11 cellular contexts compared by ENCODE assay signal in the genomic region with DNA sequence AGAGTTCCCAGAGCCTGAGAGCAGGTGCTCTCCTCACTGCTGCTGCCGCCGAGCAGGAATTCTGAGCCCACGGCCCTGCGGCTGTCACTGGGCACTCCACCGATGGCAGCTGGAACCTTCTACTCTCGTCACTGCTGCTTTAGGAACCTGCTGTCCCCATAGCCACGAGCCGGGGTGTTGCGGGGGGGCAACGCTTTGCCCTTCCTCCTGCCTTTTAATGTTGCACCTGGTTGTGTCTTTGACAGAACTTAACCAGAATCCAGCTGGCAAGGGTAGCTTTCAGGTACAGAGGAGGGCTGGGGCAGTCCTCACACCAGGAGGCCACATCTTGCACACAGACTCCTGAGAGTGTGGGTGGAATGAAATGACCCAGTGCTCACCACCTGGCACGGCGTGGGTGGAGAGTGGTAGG. TPM values are rescaled to one million over a fixed set of nuclear protein-coding genes. Genes with fewer than 3 reads are reported as not detected.
DNase-seq lines count a peak whose midpoint lies in the region; ATAC-seq and TF ChIP-seq lines count a peak whose summit lies in the region.
"Had no signal": no experiment of that assay in that cellular context is flagged by ENCODE, and none has a peak within 500 bp of the region (broad histone marks: within the 10 kb centered on the region; RNA-seq: fewer than 3 reads in every experiment).

No MANE protein-coding gene starts in this region.

- no peak for TF ChIP-seq CTCF in neutrophil (IDR thresholded peaks at IDR 0.05)

- H3K4me1 Mint-ChIP-seq in activated T-cell treated with anti-CD3 and anti-CD28 coated beads, Interleukin-2, amount 50 U/mL, for 72 hours (ENCODE audit: low read depth), result peaks cover 97% of the 10 kb centered on the region

- H3K36me3 Mint-ChIP-seq in activated T-cell treated with anti-CD3 and anti-CD28 coated beads, Interleukin-2, amount 50 U/mL, for 72 hours (ENCODE audit: insufficient read depth in 2 of 2), result peaks cover 10 to 18% of the 10 kb centered on the region in 2 donors

- peak overlapping the region; percentile 82 for H3K27ac ChIP-seq in neutrophil

- H3K4me3 ChIP-seq in neutrophil (ENCODE audit: low read depth in 1 of 2, low read length in 1 of 2), result no peak overlapping the region

- peak overlapping the region; percentile 77 for H3K27ac Mint-ChIP-seq in activated T-cell treated with anti-CD3 and anti-CD28 coated beads, Interleukin-2, amount 50 U/mL, for 72 hours

- no peak for DNase-seq in activated T-cell treated with anti-CD3 and anti-CD28 coated beads, Interleukin-2, amount 50 U/mL, for 72 hours
- DNase-seq in cortex of kidney (lab: John Stamatoyannopoulos, UW), result no peak
- DNase-seq in NCI-H1436 treated with DMSO at 0.1 percent for 48 hours (lab: John Stamatoyannopoulos, UW), result no peak
- no peak for DNase-seq in stimulated activated naive CD4-positive, alpha-beta T cell treated with Interleukin-2 at 50 U/mL for 16 hours (lab: John Stamatoyannopoulos, UW)
- DNase-seq: foreskin melanocyte, SHP77 had no signal

- H3K27me3 ChIP-seq in neutrophil, result no peaks in the 10 kb centered on the region

- H3K9me3 ChIP-seq in neutrophil, result no peaks in the 10 kb centered on the region

- peak overlapping the region; percentile 81 to 90 for H3K4me3 Mint-ChIP-seq in activated T-cell treated with anti-CD3 and anti-CD28 coated beads, Interleukin-2, amount 50 U/mL, for 72 hours

- H3K4me1 ChIP-seq in neutrophil (ENCODE audit: control insufficient read depth in 1 of 2, insufficient read depth in 1 of 2, low read depth in 1 of 2, low read length in 1 of 2), result peaks cover 54 to 55% of the 10 kb centered on the region in 2 experiments

- ATAC-seq in GM18868 (IDR thresholded peaks at IDR 0.05; ENCODE audit: unreplicated experiment) (peak; percentile 42), HG02642 (IDR thresholded peaks at IDR 0.05; ENCODE audit: poor library complexity, unreplicated experiment) (peak; percentile 60), GM18867 (IDR thresholded peaks at IDR 0.05; ENCODE audit: unreplicated experiment) (no peak)
- peak; percentile 32 to 36 for ATAC-seq in activated T-cell treated with anti-CD3 and anti-CD28 coated beads, Interleukin-2, amount 50 U/mL, for 72 hours (replicated peaks in 1 of 2)
- ATAC-seq: HepG2 had no signal

- no peaks in the 10 kb centered on the region for H3K36me3 ChIP-seq in neutrophil

- H3K9me3 Mint-ChIP-seq in activated T-cell treated with anti-CD3 and anti-CD28 coated beads, Interleukin-2, amount 50 U/mL, for 72 hours, result no peaks in the 10 kb centered on the region

- H3K27me3 Mint-ChIP-seq in activated T-cell treated with anti-CD3 and anti-CD28 coated beads, Interleukin-2, amount 50 U/mL, for 72 hours (ENCODE audit: low read depth), result no peaks in the 10 kb centered on the region

RNA-seq across cellular contexts. Expression of a gene that starts 32.4 kb away (rescaled TPM):
- total RNA-seq in activated T-cell treated with anti-CD3 and anti-CD28 coated beads, Interleukin-2, amount 50 U/mL, for 72 hours, result 100 to 1,000 TPM; 159 to 161 TPM
